In the genomic region with DNA sequence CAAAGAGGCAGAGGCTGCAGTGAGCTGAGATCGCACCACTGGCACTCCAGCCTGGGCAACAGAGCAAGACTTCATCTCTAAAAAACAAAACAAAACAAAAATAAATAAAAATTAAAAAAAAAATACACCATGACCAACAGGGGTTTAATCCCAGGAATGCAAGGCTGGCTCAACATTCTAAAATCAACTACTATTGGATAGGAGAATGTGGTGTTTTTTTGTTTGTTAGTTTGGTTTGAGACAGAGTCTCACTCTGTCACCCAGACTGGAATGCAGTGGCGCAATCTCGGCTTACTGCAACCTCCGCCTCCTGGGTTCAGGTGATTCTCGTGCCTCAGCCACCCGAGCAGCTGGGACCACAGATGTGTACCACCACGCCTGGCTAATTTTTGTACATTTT, we compare ENCODE assay signal across 25 cellular contexts.
"Had no signal": no experiment of that assay in that cellular context is flagged by ENCODE, and none has a peak within 500 bp of the region (broad histone marks: within the 10 kb centered on the region; RNA-seq: fewer than 3 reads in every experiment).

No MANE protein-coding gene starts in this region.

- H3K9me3 ChIP-seq: left lung, vagina had no signal

- H3K27ac ChIP-seq: heart right ventricle, hepatocyte, left lung, lower lobe of right lung, parathyroid adenoma, tibial nerve, upper lobe of left lung, vagina had no signal

- DNase-seq: heart right ventricle; islet precursor cell; left lung; lower lobe of right lung; mammary epithelial cell; mesenchymal stem cell; naive thymus-derived CD8-positive, alpha-beta T cell; occipital lobe; retina; right cardiac atrium; small intestine; stimulated activated CD4-positive, alpha-beta T cell treated with anti-CD3 and anti-CD28 coated beads, Interleukin-1b, Interleukin-23, amount 100 ng/mL, for 48 hours; stimulated activated CD4-positive, alpha-beta T cell treated with anti-CD3 and anti-CD28 coated beads, Interleukin-2, amount 100 ng/mL, for 48 hours; stimulated activated CD4-positive, alpha-beta T cell treated with anti-CD3 and anti-CD28 coated beads, Interleukin-4, amount 100 ng/mL, for 4 hours; stimulated activated CD8-positive, alpha-beta memory T cell treated with anti-CD3 and anti-CD28 coated beads, Interleukin-4, amount 100 ng/mL, for 48 hours; stimulated activated naive CD4-positive, alpha-beta T cell treated with Interleukin-2 at 50 U/mL for 16 hours; stimulated activated naive CD8-positive, alpha-beta T cell treated with anti-CD3 and anti-CD28 coated beads, Interleukin-15, amount 100 ng/mL, for 72 hours; substantia nigra; upper lobe of left lung had no signal

- H3K27me3 ChIP-seq: heart right ventricle, hepatocyte, left lung, tibial nerve, upper lobe of left lung, vagina had no signal

- H2AFZ ChIP-seq: hepatocyte, parathyroid adenoma had no signal

- H3K4me3 ChIP-seq: heart right ventricle, hepatocyte, left lung, lower lobe of right lung, tibial nerve, upper lobe of left lung, vagina had no signal

- H3K4me1 ChIP-seq: lower lobe of right lung, parathyroid adenoma, tibial nerve had no signal

- H3K36me3 ChIP-seq: lower lobe of right lung, vagina had no signal

- H3K9ac ChIP-seq: parathyroid adenoma had no signal

- FAIRE-seq: small intestine had no signal

- H3K4me2 ChIP-seq: hepatocyte had no signal

- ATAC-seq: heart right ventricle; left lung; lower lobe of right lung; naive thymus-derived CD8-positive, alpha-beta T cell; right cardiac atrium; sciatic nerve; stimulated activated memory B cell treated with anti-CD40 and anti-IgM and Interleukin-4, amounts not matched to agents 10 μg/mL and 1 μg/mL and 100 μg/mL, for 72 hours; stimulated activated naive CD8-positive, alpha-beta T cell treated with anti-CD3 and anti-CD28 coated beads, Interleukin-15, amount 100 ng/mL, for 72 hours had no signal
